Comparison of ENCODE assay signal across 1 cellular context in the genomic region with DNA sequence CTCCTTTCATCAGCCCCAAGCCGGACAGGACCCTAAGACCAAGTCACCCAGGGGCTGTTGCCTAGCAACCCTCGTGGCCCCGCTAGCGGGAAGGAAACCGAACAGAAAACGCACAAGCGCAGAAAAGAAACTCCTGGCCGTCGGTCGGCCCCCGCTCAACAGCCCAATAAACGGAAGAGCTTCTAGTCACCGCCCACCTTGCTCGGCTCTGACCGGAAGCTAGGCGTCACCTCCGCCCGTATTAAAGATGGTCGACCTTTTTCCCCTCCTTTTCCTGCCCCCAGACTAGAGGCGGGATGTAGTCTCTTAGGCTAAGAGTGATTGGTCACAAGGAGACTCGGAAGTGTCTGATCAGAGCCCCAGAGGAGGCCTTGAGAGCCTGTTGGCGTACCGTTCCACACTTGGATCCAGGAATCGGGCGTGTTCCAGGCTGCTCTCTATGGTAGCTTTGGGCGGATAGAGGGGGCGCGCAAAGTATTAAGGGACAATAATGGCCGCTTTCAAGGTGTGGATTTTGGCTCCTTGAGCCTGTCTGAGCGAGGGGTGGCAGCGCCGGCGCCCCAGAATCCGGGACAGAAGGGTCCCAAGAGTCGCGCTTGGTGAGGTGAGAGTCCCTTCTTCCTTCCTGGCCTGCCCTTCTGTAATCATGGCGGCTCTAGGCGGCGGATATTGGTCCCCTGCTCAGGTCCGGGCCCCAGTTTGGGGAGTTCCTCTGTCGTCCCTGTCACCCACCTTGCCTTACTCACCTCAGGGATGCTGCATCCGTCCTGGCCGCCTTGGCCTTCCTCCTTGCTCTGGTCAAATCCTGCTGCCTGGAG.
TF ChIP-seq lines count a peak whose summit lies in the region.

A gene (plus strand): TSS at position 400 of the 818 bp plus-strand sequence. CDS start 2,311 bp downstream, outside the sequence.
A gene (minus strand): TSS at position 173 of the 818 bp plus-strand sequence. CDS start 2,871 bp downstream, outside the sequence.

TF ChIP-seq in HepG2, 621 proteins besides CTCF, POLR2A, EP300 and RAD21 (continued from another document and continues in another):
- TF ChIP-seq, protein P1, sequence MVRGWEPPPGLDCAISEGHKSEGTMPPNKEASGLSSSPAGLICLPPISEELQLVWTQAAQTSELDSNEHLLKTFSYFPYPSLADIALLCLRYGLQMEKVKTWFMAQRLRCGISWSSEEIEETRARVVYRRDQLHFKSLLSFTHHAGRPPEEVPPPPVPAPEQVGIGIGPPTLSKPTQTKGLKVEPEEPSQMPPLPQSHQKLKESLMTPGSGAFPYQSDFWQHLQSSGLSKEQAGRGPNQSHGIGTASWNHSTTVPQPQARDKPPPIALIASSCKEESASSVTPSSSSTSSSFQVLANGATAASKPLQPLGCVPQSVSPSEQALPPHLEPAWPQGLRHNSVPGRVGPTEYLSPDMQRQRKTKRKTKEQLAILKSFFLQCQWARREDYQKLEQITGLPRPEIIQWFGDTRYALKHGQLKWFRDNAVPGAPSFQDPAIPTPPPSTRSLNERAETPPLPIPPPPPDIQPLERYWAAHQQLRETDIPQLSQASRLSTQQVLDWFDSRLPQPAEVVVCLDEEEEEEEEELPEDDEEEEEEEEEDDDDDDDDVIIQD (CRISPR knock-in tag; IDR thresholded peaks at IDR 0.05; ENCODE audit: low read depth): peak; percentile 74
- TF ChIP-seq YEATS4 (CRISPR knock-in tag; IDR thresholded peaks at IDR 0.05; ENCODE audit: borderline replicate concordance) (no peak; the same call in 1 of the 2 replicates), GATAD2A (CRISPR knock-in tag; IDR thresholded peaks at IDR 0.05) (0 out of 2 replicates have a peak, but pooled peaks have one; percentile 35), CCAR2 (optimal IDR thresholded peaks at IDR 0.05; ENCODE audit: low read depth, low read length) (no peak), NFE2L1 (CRISPR knock-in tag; IDR thresholded peaks at IDR 0.05; ENCODE audit: borderline replicate concordance) (peak; percentile 86; the same call in 1 of the 2 replicates), NFIB (CRISPR knock-in tag; IDR thresholded peaks at IDR 0.05; ENCODE audit: borderline replicate concordance) (no peak), ZFP90 (CRISPR knock-in tag; IDR thresholded peaks at IDR 0.05; ENCODE audit: borderline replicate concordance) (0 out of 2 replicates have a peak, but pooled peaks have one; percentile 71), TBX2 (CRISPR knock-in tag; IDR thresholded peaks at IDR 0.05; ENCODE audit: borderline replicate concordance) (peak; percentile 80; the same call in 1 of the 2 replicates), SRSF1 (optimal IDR thresholded peaks at IDR 0.05; ENCODE audit: low read depth, low read length) (no peak), ZNF652 (CRISPR knock-in tag; IDR thresholded peaks at IDR 0.05; ENCODE audit: borderline replicate concordance, low read depth) (peak; percentile 10; the same call in 1 of the 2 replicates), ZNF274 (CRISPR knock-in tag; IDR thresholded peaks at IDR 0.05) (peak; percentile 97), MIER3 (CRISPR knock-in tag; IDR thresholded peaks at IDR 0.05; ENCODE audit: borderline replicate concordance) (peak; percentile 8; the same call in 1 of the 2 replicates), ZNF879 (CRISPR knock-in tag; IDR thresholded peaks at IDR 0.05) (no peak), TGIF2 (CRISPR knock-in tag; IDR thresholded peaks at IDR 0.05) (peak; percentile 35; the same call in 1 of the 2 replicates), ZNF605 (CRISPR knock-in tag; IDR thresholded peaks at IDR 0.05) (peak; percentile 64), ZNF260 (CRISPR knock-in tag; IDR thresholded peaks at IDR 0.05; ENCODE audit: borderline replicate concordance, low read depth) (0 out of 2 replicates have a peak, but pooled peaks have one; percentile 26), TEAD3 (CRISPR knock-in tag; optimal IDR thresholded peaks at IDR 0.05; ENCODE audit: borderline replicate concordance) (peak; percentile 23), FOXK2 (IDR thresholded peaks at IDR 0.05) (peak; percentile 64), GTF2F1 (IDR thresholded peaks at IDR 0.05; ENCODE audit: low read length) (no peak), CHD2 (IDR thresholded peaks at IDR 0.05; ENCODE audit: low read depth, low read length) (no peak; the same call in 1 of the 2 replicates), NBN (conservative IDR thresholded peaks at IDR 0.05) (no peak), ZNF282 (IDR thresholded peaks at IDR 0.05; ENCODE audit: partially characterized antibody) (no peak), KLF12 (CRISPR knock-in tag; IDR thresholded peaks at IDR 0.05; ENCODE audit: borderline replicate concordance) (peak; percentile 74), PCBP1 (IDR thresholded peaks at IDR 0.05; ENCODE audit: borderline replicate concordance, low read depth, low read length) (peak; percentile 17; the same call in 1 of the 2 replicates), ERF (CRISPR knock-in tag; IDR thresholded peaks at IDR 0.05) (peak; percentile 68), MZF1 (CRISPR knock-in tag; IDR thresholded peaks at IDR 0.05; ENCODE audit: borderline replicate concordance) (no peak), AHR (CRISPR knock-in tag; IDR thresholded peaks at IDR 0.05) (no peak; the same call in none of the 2 replicates), SNAI1 (CRISPR knock-in tag; IDR thresholded peaks at IDR 0.05; ENCODE audit: borderline replicate concordance) (peak; percentile 77; the same call in 1 of the 2 replicates), ZNF615 (CRISPR knock-in tag; IDR thresholded peaks at IDR 0.05; ENCODE audit: borderline replicate concordance) (no peak), ZNF563 (CRISPR knock-in tag; IDR thresholded peaks at IDR 0.05) (0 out of 2 replicates have a peak, but pooled peaks have one; percentile 62), ZNF20 (CRISPR knock-in tag; IDR thresholded peaks at IDR 0.05) (peak; percentile 34; the same call in 1 of the 2 replicates), FOXA1 (IDR thresholded peaks at IDR 0.05) (no peak), FOXA1 (CRISPR knock-in tag; IDR thresholded peaks at IDR 0.05) (no peak), ATF7 (IDR thresholded peaks at IDR 0.05) (no peak), ATF7 (CRISPR knock-in tag; IDR thresholded peaks at IDR 0.05) (no peak), MBNL3 (CRISPR knock-in tag; conservative IDR thresholded peaks at IDR 0.05) (no peak), ZNF44 (CRISPR knock-in tag; IDR thresholded peaks at IDR 0.05) (no peak), FOXA3 (CRISPR knock-in tag; IDR thresholded peaks at IDR 0.05) (peak; percentile 34), YEATS2 (CRISPR knock-in tag; IDR thresholded peaks at IDR 0.05; ENCODE audit: borderline replicate concordance) (peak; percentile 97; the same call in 1 of the 2 replicates), SRY (CRISPR knock-in tag; IDR thresholded peaks at IDR 0.05) (peak; percentile 63; the same call in 1 of the 2 replicates), ZNF510 (CRISPR knock-in tag; IDR thresholded peaks at IDR 0.05; ENCODE audit: low read depth) (no peak), ZNF251 (CRISPR knock-in tag; IDR thresholded peaks at IDR 0.05) (no peak), ZNF441 (CRISPR knock-in tag; IDR thresholded peaks at IDR 0.05; ENCODE audit: borderline replicate concordance) (no peak; the same call in 1 of the 2 replicates), MYNN (CRISPR knock-in tag; IDR thresholded peaks at IDR 0.05; ENCODE audit: low read depth) (no peak; the same call in 1 of the 2 replicates), RARA (CRISPR knock-in tag; IDR thresholded peaks at IDR 0.05) (peak; percentile 12; the same call in 1 of the 2 replicates), BRCA1 (CRISPR knock-in tag; IDR thresholded peaks at IDR 0.05) (peak; percentile 3; the same call in 1 of the 2 replicates), KDM5A (IDR thresholded peaks at IDR 0.05; ENCODE audit: borderline replicate concordance, low read length) (peak; percentile 87), ZNF850 (CRISPR knock-in tag; conservative IDR thresholded peaks at IDR 0.05) (no peak), ZNF367 (CRISPR knock-in tag; IDR thresholded peaks at IDR 0.05; ENCODE audit: borderline replicate concordance) (no peak), MAF1 (CRISPR knock-in tag; IDR thresholded peaks at IDR 0.05; ENCODE audit: borderline replicate concordance) (no peak), TEAD2 (CRISPR knock-in tag; IDR thresholded peaks at IDR 0.05) (no peak), GABPA (IDR thresholded peaks at IDR 0.05; ENCODE audit: low read depth, low read length) (peak; percentile 83), GABPA (CRISPR knock-in tag; IDR thresholded peaks at IDR 0.05; ENCODE audit: low read depth) (peak; percentile 97), ZNF672 (CRISPR knock-in tag; IDR thresholded peaks at IDR 0.05) (no peak), KDM3A (CRISPR knock-in tag; IDR thresholded peaks at IDR 0.05; ENCODE audit: low read depth) (peak; percentile 49; the same call in 1 of the 2 replicates), ZNF468 (CRISPR knock-in tag; IDR thresholded peaks at IDR 0.05) (0 out of 2 replicates have a peak, but pooled peaks have one; percentile 45), ZNF773 (CRISPR knock-in tag; IDR thresholded peaks at IDR 0.05; ENCODE audit: borderline replicate concordance) (peak; percentile 28; the same call in 1 of the 2 replicates)
- TF ChIP-seq, protein P2, sequence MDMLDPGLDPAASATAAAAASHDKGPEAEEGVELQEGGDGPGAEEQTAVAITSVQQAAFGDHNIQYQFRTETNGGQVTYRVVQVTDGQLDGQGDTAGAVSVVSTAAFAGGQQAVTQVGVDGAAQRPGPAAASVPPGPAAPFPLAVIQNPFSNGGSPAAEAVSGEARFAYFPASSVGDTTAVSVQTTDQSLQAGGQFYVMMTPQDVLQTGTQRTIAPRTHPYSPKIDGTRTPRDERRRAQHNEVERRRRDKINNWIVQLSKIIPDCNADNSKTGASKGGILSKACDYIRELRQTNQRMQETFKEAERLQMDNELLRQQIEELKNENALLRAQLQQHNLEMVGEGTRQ (IDR thresholded peaks at IDR 0.05; ENCODE audit: low read depth, low read length): no peak
- TF ChIP-seq, protein P2 (CRISPR knock-in tag; IDR thresholded peaks at IDR 0.05; ENCODE audit: borderline replicate concordance): 0 out of 2 replicates have a peak, but pooled peaks have one; percentile 36
- TF ChIP-seq, protein P3, sequence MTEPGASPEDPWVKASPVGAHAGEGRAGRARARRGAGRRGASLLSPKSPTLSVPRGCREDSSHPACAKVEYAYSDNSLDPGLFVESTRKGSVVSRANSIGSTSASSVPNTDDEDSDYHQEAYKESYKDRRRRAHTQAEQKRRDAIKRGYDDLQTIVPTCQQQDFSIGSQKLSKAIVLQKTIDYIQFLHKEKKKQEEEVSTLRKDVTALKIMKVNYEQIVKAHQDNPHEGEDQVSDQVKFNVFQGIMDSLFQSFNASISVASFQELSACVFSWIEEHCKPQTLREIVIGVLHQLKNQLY (CRISPR knock-in tag; IDR thresholded peaks at IDR 0.05): peak; percentile 44; the same call in 1 of the 2 replicates
- TF ChIP-seq, protein P4, sequence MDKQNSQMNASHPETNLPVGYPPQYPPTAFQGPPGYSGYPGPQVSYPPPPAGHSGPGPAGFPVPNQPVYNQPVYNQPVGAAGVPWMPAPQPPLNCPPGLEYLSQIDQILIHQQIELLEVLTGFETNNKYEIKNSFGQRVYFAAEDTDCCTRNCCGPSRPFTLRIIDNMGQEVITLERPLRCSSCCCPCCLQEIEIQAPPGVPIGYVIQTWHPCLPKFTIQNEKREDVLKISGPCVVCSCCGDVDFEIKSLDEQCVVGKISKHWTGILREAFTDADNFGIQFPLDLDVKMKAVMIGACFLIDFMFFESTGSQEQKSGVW (CRISPR knock-in tag; IDR thresholded peaks at IDR 0.05; ENCODE audit: borderline replicate concordance): no peak
- TF ChIP-seq, protein P5, sequence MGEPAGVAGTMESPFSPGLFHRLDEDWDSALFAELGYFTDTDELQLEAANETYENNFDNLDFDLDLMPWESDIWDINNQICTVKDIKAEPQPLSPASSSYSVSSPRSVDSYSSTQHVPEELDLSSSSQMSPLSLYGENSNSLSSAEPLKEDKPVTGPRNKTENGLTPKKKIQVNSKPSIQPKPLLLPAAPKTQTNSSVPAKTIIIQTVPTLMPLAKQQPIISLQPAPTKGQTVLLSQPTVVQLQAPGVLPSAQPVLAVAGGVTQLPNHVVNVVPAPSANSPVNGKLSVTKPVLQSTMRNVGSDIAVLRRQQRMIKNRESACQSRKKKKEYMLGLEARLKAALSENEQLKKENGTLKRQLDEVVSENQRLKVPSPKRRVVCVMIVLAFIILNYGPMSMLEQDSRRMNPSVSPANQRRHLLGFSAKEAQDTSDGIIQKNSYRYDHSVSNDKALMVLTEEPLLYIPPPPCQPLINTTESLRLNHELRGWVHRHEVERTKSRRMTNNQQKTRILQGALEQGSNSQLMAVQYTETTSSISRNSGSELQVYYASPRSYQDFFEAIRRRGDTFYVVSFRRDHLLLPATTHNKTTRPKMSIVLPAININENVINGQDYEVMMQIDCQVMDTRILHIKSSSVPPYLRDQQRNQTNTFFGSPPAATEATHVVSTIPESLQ (CRISPR knock-in tag; conservative IDR thresholded peaks at IDR 0.05): no peak
- TF ChIP-seq, protein P6, sequence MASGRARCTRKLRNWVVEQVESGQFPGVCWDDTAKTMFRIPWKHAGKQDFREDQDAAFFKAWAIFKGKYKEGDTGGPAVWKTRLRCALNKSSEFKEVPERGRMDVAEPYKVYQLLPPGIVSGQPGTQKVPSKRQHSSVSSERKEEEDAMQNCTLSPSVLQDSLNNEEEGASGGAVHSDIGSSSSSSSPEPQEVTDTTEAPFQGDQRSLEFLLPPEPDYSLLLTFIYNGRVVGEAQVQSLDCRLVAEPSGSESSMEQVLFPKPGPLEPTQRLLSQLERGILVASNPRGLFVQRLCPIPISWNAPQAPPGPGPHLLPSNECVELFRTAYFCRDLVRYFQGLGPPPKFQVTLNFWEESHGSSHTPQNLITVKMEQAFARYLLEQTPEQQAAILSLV (CRISPR knock-in tag; IDR thresholded peaks at IDR 0.05; ENCODE audit: borderline replicate concordance): no peak
- TF ChIP-seq, protein P7, sequence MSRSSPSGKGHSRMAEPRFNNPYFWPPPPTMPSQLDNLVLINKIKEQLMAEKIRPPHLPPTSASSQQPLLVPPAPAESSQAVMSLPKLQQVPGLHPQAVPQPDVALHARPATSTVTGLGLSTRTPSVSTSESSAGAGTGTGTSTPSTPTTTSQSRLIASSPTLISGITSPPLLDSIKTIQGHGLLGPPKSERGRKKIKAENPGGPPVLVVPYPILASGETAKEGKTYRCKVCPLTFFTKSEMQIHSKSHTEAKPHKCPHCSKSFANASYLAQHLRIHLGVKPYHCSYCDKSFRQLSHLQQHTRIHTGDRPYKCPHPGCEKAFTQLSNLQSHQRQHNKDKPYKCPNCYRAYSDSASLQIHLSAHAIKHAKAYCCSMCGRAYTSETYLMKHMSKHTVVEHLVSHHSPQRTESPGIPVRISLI (CRISPR knock-in tag; IDR thresholded peaks at IDR 0.05; ENCODE audit: borderline replicate concordance): no peak
